ENCODE assay signal across 8 cellular contexts in the genomic region with DNA sequence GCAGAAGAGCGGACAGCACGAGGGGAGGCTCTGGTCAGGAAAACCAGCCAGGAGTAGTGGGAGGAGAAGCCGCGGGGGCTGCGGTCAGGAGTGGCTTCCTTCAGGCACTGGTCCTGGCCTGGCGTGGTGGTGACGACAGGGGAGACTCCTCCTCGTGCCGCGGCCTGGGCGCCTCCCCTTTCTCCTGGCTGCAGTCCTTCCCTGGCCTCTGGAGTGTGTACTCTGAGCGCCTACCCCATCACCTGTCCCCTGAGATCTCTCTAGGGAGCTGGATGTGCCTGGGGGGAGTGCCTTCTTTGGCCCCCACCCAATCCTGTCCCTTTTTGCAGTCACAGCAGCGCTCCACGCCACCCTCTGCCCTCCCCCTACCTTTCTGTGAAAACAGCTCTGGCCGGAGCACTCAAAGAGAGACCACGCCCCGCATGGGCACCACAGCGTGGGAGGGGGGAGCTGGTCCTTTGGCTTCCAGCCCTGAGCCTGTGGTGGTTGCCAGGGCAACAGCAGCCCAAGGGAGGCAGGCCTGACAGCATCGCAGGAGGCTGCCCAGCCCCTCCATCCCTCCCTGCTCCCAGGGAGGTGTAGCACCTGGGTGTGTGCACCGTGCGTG.
DNase-seq lines count a peak whose midpoint lies in the region; ATAC-seq and TF ChIP-seq lines count a peak whose summit lies in the region.

No MANE protein-coding gene starts in this region.

- H3K4me3 ChIP-seq in adipocyte (ENCODE audit: low read length) (no peak overlapping the region), kidney epithelial cell (ENCODE audit: low read depth, low read length) (no peak overlapping the region), aorta (ENCODE audit: low read length in 2 of 2) (no peak overlapping the region)

- TF ChIP-seq CTCF in kidney epithelial cell (IDR thresholded peaks at IDR 0.05; ENCODE audit: insufficient read depth, low read length, poor library complexity, severe bottlenecking): no peak

- WGBS in aorta, 2 donors: 5 to 8% methylated on average over 21 of the region's 21 CpGs

- peaks cover 32% of the 10 kb centered on the region for H3K27me3 ChIP-seq in adipocyte (replicated peaks; ENCODE audit: control insufficient read depth, insufficient read depth, low read length)
- H3K27me3 ChIP-seq in kidney epithelial cell (ENCODE audit: control insufficient read depth, insufficient read depth, low read length): peaks cover 2% of the 10 kb centered on the region
- no peaks in the 10 kb centered on the region for H3K27me3 ChIP-seq in aorta (ENCODE audit: control insufficient read depth in 1 of 2, insufficient read depth in 2 of 2, low read length in 1 of 2)

- H3K36me3 ChIP-seq in adipocyte (ENCODE audit: control insufficient read depth, insufficient read depth, low read length, severe bottlenecking) (no peaks in the 10 kb centered on the region), kidney epithelial cell (ENCODE audit: control insufficient read depth, insufficient read depth, low read length) (no peaks in the 10 kb centered on the region), aorta (ENCODE audit: control insufficient read depth in 1 of 2, insufficient read depth in 2 of 2, low read length in 1 of 2) (no peaks in the 10 kb centered on the region)

- H3K4me1 ChIP-seq in adipocyte (ENCODE audit: control insufficient read depth, insufficient read depth, low read length) (peaks cover 5% of the 10 kb centered on the region), aorta (ENCODE audit: control insufficient read depth in 1 of 2, insufficient read depth in 2 of 2, low read length in 2 of 2) (no peaks in the 10 kb centered on the region)

- H3K9me3 ChIP-seq in adipocyte (ENCODE audit: control insufficient read depth, low read length) (peaks cover 8% of the 10 kb centered on the region), aorta (ENCODE audit: control insufficient read depth, low read length) (no peaks in the 10 kb centered on the region)

- ATAC-seq in Right ventricle myocardium inferior (peak; percentile 37), aorta (ENCODE audit: low FRiP score) (peak; percentile 81), HG03159 (IDR thresholded peaks at IDR 0.05; ENCODE audit: unreplicated experiment) (no peak)

- intact Hi-C loops in Right ventricle myocardium inferior (cut with DNase I): no loop called here
- intact Hi-C loops in cardiac septum (cut with DNase I): loop anchor here (5.0 kb wide), 2 partner anchors 120 to 175 kb away; no protein-coding TSS in a partner anchor
- intact Hi-C loops in aorta (cut with DNase I): loop anchor here in 1 of 2 donors (5.0 kb wide), 2 partner anchors 125 to 175 kb away; a partner anchor contains a TSS

- DNase-seq in Right ventricle myocardium inferior (ENCODE audit: missing footprints) (peak; percentile 74), cardiac septum (ENCODE audit: low spot score) (no peak), adipocyte (ENCODE audit: low read depth) (peak; percentile 13), kidney epithelial cell (ENCODE audit: low read depth) (peak; percentile 35), aorta (peak; percentile 85 to 92), SKM-1 (lab: John Stamatoyannopoulos, UW; ENCODE audit: unreplicated experiment) (no peak)
- no peak for DNase-seq in central memory CD4-positive, alpha-beta T cell

- peak overlapping the region in 1 of 2 donors; percentile 74 for H3K27ac ChIP-seq in aorta (ENCODE audit: low read depth in 1 of 2, low read length in 2 of 2)

- no peak overlapping the region for H3K9ac ChIP-seq in adipocyte (ENCODE audit: low read length)

Comparison
In these comparisons a context has a peak if more than half of its experiments do, and no peak if none do; other contexts are left out.
1. DNase-seq: peak in Right ventricle myocardium inferior (single experiment), adipocyte (single experiment), kidney epithelial cell (single experiment) and aorta (2 of 2); none in cardiac septum (single experiment), SKM-1 (single experiment) and central memory CD4-positive, alpha-beta T cell (single experiment).